21 cellular contexts compared by ENCODE assay signal in the genomic region with DNA sequence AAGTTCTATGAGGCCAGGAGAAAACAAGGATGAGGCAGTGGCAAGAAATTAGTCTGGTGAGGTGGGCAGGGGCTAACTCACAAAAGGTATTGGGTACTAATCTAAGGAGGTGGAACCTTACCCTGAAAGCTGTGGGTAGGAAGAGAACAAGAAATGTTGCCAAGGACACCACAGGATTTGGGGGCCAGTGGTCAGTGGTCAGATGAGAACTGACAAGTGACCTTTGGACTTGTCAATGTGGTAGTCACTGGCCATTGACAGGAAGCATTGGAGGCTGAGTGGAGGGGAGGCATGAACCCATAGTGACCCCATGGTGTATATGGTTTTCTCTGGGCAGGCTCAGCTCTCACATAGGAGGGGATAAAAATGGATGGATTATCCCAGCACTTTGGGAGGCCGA. TPM values are rescaled to one million over a fixed set of nuclear protein-coding genes. Genes with fewer than 3 reads are reported as not detected.
A peak's percentile ranks its signal among the peaks of the same experiment; 100 is the strongest.
DNase-seq lines count a peak whose midpoint lies in the region; ATAC-seq, FAIRE-seq and TF ChIP-seq lines count a peak whose summit lies in the region.
"Had no signal": no experiment of that assay in that cellular context is flagged by ENCODE, and none has a peak within 500 bp of the region (broad histone marks: within the 10 kb centered on the region; RNA-seq: fewer than 3 reads in every experiment).

No MANE protein-coding gene starts in this region.

- H3K36me3 ChIP-seq in HepG2 (replicated peaks in 1 of 2; ENCODE audit: control insufficient read depth in 1 of 2, insufficient read depth in 2 of 2, low read length in 2 of 2) (no peaks in the 10 kb centered on the region), right lobe of liver (peaks cover 0 to 2% (median 0%) of the 10 kb centered on the region in 4 donors), neutrophil (no peaks in the 10 kb centered on the region)

- H2AFZ ChIP-seq in HepG2 (ENCODE audit: low read length): no peak overlapping the region

- no peak overlapping the region for H3K9ac ChIP-seq in HepG2 (ENCODE audit: insufficient read depth, low read depth, low read length)

- POLR2A ChIA-PET in HepG2 (lab: Yijun Ruan, JAX): no interaction called here
- POLR2A ChIA-PET in activated B cell treated with CpG ODN at 0.5 μM for 24 hours (lab: Charles Lee): no interaction called here
- POLR2A ChIA-PET in T-cell (lab: Charles Lee): no interaction called here

- no peaks in the 10 kb centered on the region for H3K27me3 Mint-ChIP-seq in activated B cell treated with CpG ODN at 0.5 μM for 24 hours
- no peaks in the 10 kb centered on the region for H3K27me3 Mint-ChIP-seq in T-cell
- H3K27me3 Mint-ChIP-seq: CD4-positive, alpha-beta T cell had no signal

- WGBS in HepG2 (ENCODE audit: low lambda C conversion rate): 100% methylated on average over 1 of the region's 1 CpG
- 100% methylated on average over 1 of the region's 1 CpG for WGBS in right lobe of liver (ENCODE audit: insufficient coverage, low coverage, low lambda C conversion rate, missing lambda C conversion rate)

- H3K27me3 ChIP-seq in HepG2 (ENCODE audit: control insufficient read depth in 1 of 2, insufficient read depth in 2 of 2, low read length in 2 of 2) (no peaks in the 10 kb centered on the region), right lobe of liver (no peaks in the 10 kb centered on the region), neutrophil (no peaks in the 10 kb centered on the region)
- H3K27me3 ChIP-seq: BE2C, SJSA1 had no signal

- TF ChIP-seq POLR2A in HepG2 (IDR thresholded peaks at IDR 0.05; ENCODE audit: insufficient read depth in 1 of 2, low read depth in 2 of 2, low read length in 2 of 2) (no peak), right lobe of liver (IDR thresholded peaks at IDR 0.05) (no peak)

- intact Hi-C loops in HepG2 (cut with micrococcal nuclease; ENCODE audit: unreplicated experiment) (no loop called here), right lobe of liver (cut with DNase I) (no loop called here), activated B cell treated with CpG ODN at 0.5 μM for 24 hours (cut with micrococcal nuclease) (no loop called here)

- no peaks in the 10 kb centered on the region for H3K9me3 ChIP-seq in HepG2 (ENCODE audit: low read length)
- no peaks in the 10 kb centered on the region for H3K9me3 ChIP-seq in right lobe of liver
- no peaks in the 10 kb centered on the region for H3K9me3 ChIP-seq in neutrophil
- H3K9me3 ChIP-seq: BE2C, SJSA1 had no signal

- H3K36me3 Mint-ChIP-seq in activated B cell treated with CpG ODN at 0.5 μM for 24 hours (ENCODE audit: low read depth) (no peaks in the 10 kb centered on the region), T-cell (peaks cover 9% of the 10 kb centered on the region)

- H3K4me2 ChIP-seq in HepG2 (ENCODE audit: low read depth, low read length): peak overlapping the region; percentile 49; the same call in 1 of the 2 replicates

- H3K9me3 Mint-ChIP-seq in activated B cell treated with CpG ODN at 0.5 μM for 24 hours (no peaks in the 10 kb centered on the region), T-cell (no peaks in the 10 kb centered on the region)
- H3K9me3 Mint-ChIP-seq: CD4-positive, alpha-beta T cell; HFFc6 had no signal

- H4K20me1 ChIP-seq in HepG2 (ENCODE audit: insufficient read depth, low read length): no peaks in the 10 kb centered on the region

- H3K4me1 ChIP-seq in HepG2 (ENCODE audit: insufficient read depth, low read length): peaks cover 57% of the 10 kb centered on the region
- peaks cover 0 to 10% (median 3%) of the 10 kb centered on the region in 4 donors for H3K4me1 ChIP-seq in right lobe of liver
- peaks cover 56 to 77% of the 10 kb centered on the region in 2 experiments for H3K4me1 ChIP-seq in neutrophil (ENCODE audit: control insufficient read depth in 1 of 2, insufficient read depth in 1 of 2, low read depth in 1 of 2, low read length in 1 of 2)
- H3K4me1 ChIP-seq: SJSA1 had no signal

- H3K27ac ChIP-seq in HepG2 (ENCODE audit: extremely low read length, insufficient read depth, low read length): no peak overlapping the region
- no peak overlapping the region for H3K27ac ChIP-seq in right lobe of liver
- peak overlapping the region; percentile 95 for H3K27ac ChIP-seq in neutrophil
- H3K27ac ChIP-seq: SJSA1 had no signal

- BruUV-seq in HepG2 (replicated peaks; lab: Mats Ljungman, UMichigan): no TSS peak

- TF ChIP-seq EP300 in HepG2 (IDR thresholded peaks at IDR 0.05; ENCODE audit: low read depth in 2 of 2, low read length in 2 of 2) (no peak), HepG2 (CRISPR knock-in tag; IDR thresholded peaks at IDR 0.05; ENCODE audit: borderline replicate concordance) (no peak)

- CTCF ChIA-PET in HepG2 (lab: Yijun Ruan, JAX; ENCODE audit: low intra/inter-chr PET ratio, low total read pairs): no interaction called here
- CTCF ChIA-PET in activated B cell treated with CpG ODN at 0.5 μM for 24 hours (lab: Charles Lee): no interaction called here
- CTCF ChIA-PET in T-cell (lab: Charles Lee): no interaction called here

- H3K4me3 Mint-ChIP-seq in activated B cell treated with CpG ODN at 0.5 μM for 24 hours: no peak overlapping the region
- H3K4me3 Mint-ChIP-seq in T-cell: no peak overlapping the region
- H3K4me3 Mint-ChIP-seq: CD4-positive, alpha-beta T cell; HFFc6 had no signal

- in situ Hi-C loops in HepG2 (cut with HindIII; ENCODE audit: extremely low pct_ligation_motif_present, low pct_unique_long_range_greater_than_20kb): no loop called here

- ATAC-seq in HepG2 (no peak), right lobe of liver (no peak), activated B cell treated with CpG ODN at 0.5 μM for 24 hours (ENCODE audit: low read depth) (no peak), T-cell (replicated peaks in 1 of 4) (no peak)
- ATAC-seq: Panc1 had no signal

- H3K4me3 ChIP-seq in HepG2 (replicated peaks in 1 of 3; ENCODE audit: insufficient read depth in 1 of 3, low read depth in 2 of 3, low read length in 3 of 3) (no peak overlapping the region), right lobe of liver (no peak overlapping the region), neutrophil (ENCODE audit: low read depth in 1 of 2, low read length in 1 of 2) (peak overlapping the region in 1 of 2 experiments; percentile 11)
- H3K4me3 ChIP-seq: SJSA1 had no signal

- H3K27ac Mint-ChIP-seq in activated B cell treated with CpG ODN at 0.5 μM for 24 hours: peak overlapping the region; percentile 36
- H3K27ac Mint-ChIP-seq in T-cell: no peak overlapping the region
- H3K27ac Mint-ChIP-seq: CD4-positive, alpha-beta T cell; HFFc6 had no signal

- TF ChIP-seq CTCF in HepG2 (CRISPR knock-in tag; IDR thresholded peaks at IDR 0.05): no peak
- TF ChIP-seq CTCF in right lobe of liver (IDR thresholded peaks at IDR 0.05): no peak
- TF ChIP-seq CTCF in activated B cell treated with CpG ODN at 0.5 μM for 24 hours (IDR thresholded peaks at IDR 0.05): no peak
- no peak for TF ChIP-seq CTCF in neutrophil (IDR thresholded peaks at IDR 0.05)

- FAIRE-seq in HepG2 (lab: Jason Lieb, UNC): no peak
- FAIRE-seq: H54 had no signal

- H3K4me1 Mint-ChIP-seq in activated B cell treated with CpG ODN at 0.5 μM for 24 hours (peaks cover 31% of the 10 kb centered on the region), T-cell (peaks cover 0 to 7% (median 2%) of the 10 kb centered on the region in 3 donors)

- no peak for TF ChIP-seq RAD21 in HepG2 (CRISPR knock-in tag; IDR thresholded peaks at IDR 0.05)

- DNase-seq in HepG2 (ENCODE audit: low spot score) (peak; percentile 36), right lobe of liver (no peak), activated B cell treated with CpG ODN at 0.5 μM for 24 hours (no peak), pons (ENCODE audit: low spot score) (no peak), T-cell (no peak)
- DNase-seq in activated T-cell treated with anti-CD3 and anti-CD28 coated beads, Interleukin-2, amount 50 U/mL, for 48 hours: no peak
- DNase-seq: BE2C; CD4-positive, alpha-beta T cell; COR-L47; DMS79 treated with DMSO at 0.1 percent for 48 hours; HFFc6; KBM-7; NCI-H1105; NCI-H2029 treated with DMSO at 0.1 percent for 48 hours; NCI-H226; NCI-H510A treated with DMSO at 0.1 percent for 48 hours; NCI-H748 treated with DMSO at 0.1 percent for 48 hours had no signal

- no peaks in the 10 kb centered on the region for H3K79me2 ChIP-seq in HepG2 (ENCODE audit: insufficient read depth, low read length)

RNA-seq across cellular contexts. Expression of gene SMIM29, which starts 25.3 kb away (rescaled TPM):
- 11.2 and 15.3 TPM in 2 replicates for total RNA-seq in HepG2 (2016; rRNA removed; fragmentation: Illumina TruSeq; extraction: Trizol)
- total RNA-seq in HepG2 (2016; cell fraction: cytosol; rRNA removed; fragmentation: Illumina TruSeq; extraction: Trizol; ENCODE audit: low read depth): 78.6 and 81.3 TPM in 2 replicates
- 9.2 and 15.5 TPM in 2 replicates for total RNA-seq in HepG2 (2016; cell fraction: insoluble cytoplasmic fraction; rRNA removed; fragmentation: Illumina TruSeq; extraction: Trizol)
- 58.3 and 62.1 TPM in 2 replicates for total RNA-seq in HepG2 (2016; cell fraction: membrane; rRNA removed; fragmentation: Illumina TruSeq; extraction: Trizol)
- total RNA-seq in HepG2 (2016; cell fraction: nucleus; rRNA removed; fragmentation: Illumina TruSeq; extraction: Trizol): 7.2 and 10.1 TPM in 2 replicates
- 8.8 and 11.9 TPM in 2 replicates for polyA plus RNA-seq in HepG2 (2011; rRNA removed)
- polyA plus RNA-seq in HepG2 (2011; cell fraction: cytosol; rRNA removed): 9.0 and 13.2 TPM in 2 replicates
- 14.4 and 18.0 TPM in 2 replicates for polyA plus RNA-seq in HepG2 (2011; cell fraction: nucleus; rRNA removed)
- 3.4 and 5.5 TPM in 2 replicates for polyA plus RNA-seq in HepG2 (2012)
- polyA plus RNA-seq in HepG2 (2016; cell fraction: cytosol; fragmentation: Illumina TruSeq; extraction: Trizol; ENCODE audit: low read depth): 91.0 and 94.0 TPM in 2 replicates
- polyA plus RNA-seq in HepG2 (2016; cell fraction: insoluble cytoplasmic fraction; fragmentation: Illumina TruSeq; extraction: Trizol; ENCODE audit: low read depth): 9.6 and 11.4 TPM in 2 replicates
- 61.6 and 63.3 TPM in 2 replicates for polyA plus RNA-seq in HepG2 (2016; cell fraction: membrane; fragmentation: Illumina TruSeq; extraction: Trizol; ENCODE audit: low read depth)
- 13.3 and 16.8 TPM in 2 replicates for polyA plus RNA-seq in HepG2 (2016; cell fraction: nucleus; fragmentation: Illumina TruSeq; extraction: Trizol; ENCODE audit: insufficient read depth, low read depth)
- 13.5 and 15.5 TPM in 2 replicates for polyA minus RNA-seq in HepG2 (2011; rRNA and poly(A)+ RNA removed; ENCODE audit: low replicate concordance)
- polyA minus RNA-seq in HepG2 (2011; cell fraction: cytosol; rRNA and poly(A)+ RNA removed): 3.9 and 4.0 TPM in 2 replicates
- 5.6 and 6.4 TPM in 2 replicates for polyA minus RNA-seq in HepG2 (2011; cell fraction: nucleus; rRNA and poly(A)+ RNA removed)
- 10 to 100 TPM in 1 of 6 experiments, 1 to 10 TPM in 5; 5.0 to 13.4 (median 8.8) TPM for total RNA-seq in right lobe of liver
- total RNA-seq in activated B cell treated with CpG ODN at 0.5 μM for 24 hours: 25.8 and 27.7 TPM in 2 replicates
- total RNA-seq in T-cell: 10 to 100 TPM; 16.4 to 33.8 (median 30.5) TPM

RNA-seq across cellular contexts. Expression of gene HMGA1, which starts 37.5 kb away (rescaled TPM):
- total RNA-seq in HepG2 (2016; rRNA removed; fragmentation: Illumina TruSeq; extraction: Trizol): 145 and 150 TPM in 2 replicates
- total RNA-seq in HepG2 (2016; cell fraction: cytosol; rRNA removed; fragmentation: Illumina TruSeq; extraction: Trizol; ENCODE audit: low read depth): 82.4 and 94.2 TPM in 2 replicates
- total RNA-seq in HepG2 (2016; cell fraction: insoluble cytoplasmic fraction; rRNA removed; fragmentation: Illumina TruSeq; extraction: Trizol): 136 and 144 TPM in 2 replicates
- 218 and 242 TPM in 2 replicates for total RNA-seq in HepG2 (2016; cell fraction: membrane; rRNA removed; fragmentation: Illumina TruSeq; extraction: Trizol)
- total RNA-seq in HepG2 (2016; cell fraction: nucleus; rRNA removed; fragmentation: Illumina TruSeq; extraction: Trizol): 54.7 and 67.6 TPM in 2 replicates
- 110 and 117 TPM in 2 replicates for polyA plus RNA-seq in HepG2 (2011; rRNA removed)
- 75.3 and 119 TPM in 2 replicates for polyA plus RNA-seq in HepG2 (2011; cell fraction: cytosol; rRNA removed)
- 94.8 and 98.5 TPM in 2 replicates for polyA plus RNA-seq in HepG2 (2011; cell fraction: nucleus; rRNA removed)
- polyA plus RNA-seq in HepG2 (2012): 124 and 156 TPM in 2 replicates
- 263 TPM in 2 replicates for polyA plus RNA-seq in HepG2 (2016; cell fraction: cytosol; fragmentation: Illumina TruSeq; extraction: Trizol; ENCODE audit: low read depth)
- polyA plus RNA-seq in HepG2 (2016; cell fraction: insoluble cytoplasmic fraction; fragmentation: Illumina TruSeq; extraction: Trizol; ENCODE audit: low read depth): 365 and 450 TPM in 2 replicates
- polyA plus RNA-seq in HepG2 (2016; cell fraction: membrane; fragmentation: Illumina TruSeq; extraction: Trizol; ENCODE audit: low read depth): 531 and 581 TPM in 2 replicates
- polyA plus RNA-seq in HepG2 (2016; cell fraction: nucleus; fragmentation: Illumina TruSeq; extraction: Trizol; ENCODE audit: insufficient read depth, low read depth): 216 and 222 TPM in 2 replicates
- polyA minus RNA-seq in HepG2 (2011; rRNA and poly(A)+ RNA removed; ENCODE audit: low replicate concordance): 74.1 and 108 TPM in 2 replicates
- polyA minus RNA-seq in HepG2 (2011; cell fraction: cytosol; rRNA and poly(A)+ RNA removed): 75.7 and 94.8 TPM in 2 replicates
- 17.0 and 21.0 TPM in 2 replicates for polyA minus RNA-seq in HepG2 (2011; cell fraction: nucleus; rRNA and poly(A)+ RNA removed)
- total RNA-seq in right lobe of liver: 10 to 100 TPM in 5 of 6 experiments, 1 to 10 TPM in 1; 7.9 to 23.6 (median 14.8) TPM
- 186 and 188 TPM in 2 replicates for total RNA-seq in activated B cell treated with CpG ODN at 0.5 μM for 24 hours
- 100 to 1,000 TPM in 4 of 5 donors, 10 to 100 TPM in 1; 92.8 to 119 (median 104) TPM for total RNA-seq in T-cell
